1 cellular context compared by ENCODE assay signal in genomic region chr3:20648294-20648693, GRCh38.
A peak's percentile ranks its signal among the peaks of the same experiment; 100 is the strongest.
TF ChIP-seq lines count a peak whose summit lies in the region.

No MANE protein-coding gene starts in this region.

TF ChIP-seq in SK-N-SH treated with all-trans-retinoic acid at 6 μM for 48 hours, 23 proteins besides CTCF, POLR2A, EP300 and RAD21 (continued from another document):
- peak; percentile 97 for TF ChIP-seq TOX (CRISPR knock-in tag; IDR thresholded peaks at IDR 0.05; ENCODE audit: borderline replicate concordance)
- TF ChIP-seq TCF4 (CRISPR knock-in tag; IDR thresholded peaks at IDR 0.05; ENCODE audit: borderline replicate concordance): peak; percentile 56; the same call in 1 of the 2 replicates
- TF ChIP-seq PATZ1 (CRISPR knock-in tag; IDR thresholded peaks at IDR 0.05; ENCODE audit: borderline replicate concordance): no peak; the same call in 1 of the 2 replicates
- no peak for TF ChIP-seq RARB (CRISPR knock-in tag; IDR thresholded peaks at IDR 0.05)
- TF ChIP-seq ARNTL (CRISPR knock-in tag; IDR thresholded peaks at IDR 0.05; ENCODE audit: borderline replicate concordance, low read depth): no peak
- no peak for TF ChIP-seq ZNF8 (CRISPR knock-in tag; IDR thresholded peaks at IDR 0.05)
- no peak for TF ChIP-seq SNAI2 (CRISPR knock-in tag; IDR thresholded peaks at IDR 0.05)
TF ChIP-seq in SK-N-SH treated with all-trans-retinoic acid at 6 μM for 48 hours: peak in this region for 4.
